ENCODE assay signal across 9 cellular contexts in genomic region chr13:41502676-41503075, GRCh38.
DNase-seq lines count a peak whose midpoint lies in the region; ATAC-seq lines count a peak whose summit lies in the region.
"Had no signal": no experiment of that assay in that cellular context is flagged by ENCODE, and none has a peak within 500 bp of the region (broad histone marks: within the 10 kb centered on the region; RNA-seq: fewer than 3 reads in every experiment).

No MANE protein-coding gene starts in this region.

- DNase-seq in germinal center (ENCODE audit: low spot score) (peak; percentile 71), NCI-H128 (lab: John Stamatoyannopoulos, UW; ENCODE audit: unreplicated experiment) (no peak), hippocampal formation (lab: John Stamatoyannopoulos, UW) (no peak)
- DNase-seq in stimulated activated CD4-positive, alpha-beta T cell treated with anti-CD3 and anti-CD28 coated beads, Interleukin-1b, Interleukin-23, amount 100 ng/mL, for 48 hours: no peak
- DNase-seq: esophagus squamous epithelium, lower lobe of right lung had no signal

- peak; percentile 58 for ATAC-seq in GM18870 (IDR thresholded peaks at IDR 0.05; ENCODE audit: unreplicated experiment)
- ATAC-seq in GM21576 (IDR thresholded peaks at IDR 0.05; ENCODE audit: unreplicated experiment): peak; percentile 77
- ATAC-seq in HG03432 (IDR thresholded peaks at IDR 0.05; ENCODE audit: unreplicated experiment): peak; percentile 80
- ATAC-seq: lower lobe of right lung had no signal
